In genomic region chr19:46349311-46349993, GRCh38 we compare ENCODE assay signal across 9 cellular contexts. TPM values are rescaled to one million over a fixed set of nuclear protein-coding genes. Genes with fewer than 3 reads are reported as not detected.
DNase-seq lines count a peak whose midpoint lies in the region; ATAC-seq, FAIRE-seq and TF ChIP-seq lines count a peak whose summit lies in the region.
"Had no signal": no experiment of that assay in that cellular context is flagged by ENCODE, and none has a peak within 500 bp of the region (broad histone marks: within the 10 kb centered on the region; RNA-seq: fewer than 3 reads in every experiment).

No MANE protein-coding gene starts in this region.

- peaks cover 58 to 78% (median 64%) of the 10 kb centered on the region in 3 donors for H3K4me1 Mint-ChIP-seq in CD8-positive, alpha-beta memory T cell
- H3K4me1 Mint-ChIP-seq in natural killer cell treated with Interleukin-12 subunit alpha and Interleukin-12 subunit beta and Interleukin-15 and Interleukin-18, amount 100 ng/mL, for 72 hours (ENCODE audit: low read depth in 2 of 2): peaks cover 50 to 55% of the 10 kb centered on the region in 2 donors

- H3K27me3 Mint-ChIP-seq in CD8-positive, alpha-beta memory T cell: peaks cover 0 to 8% of the 10 kb centered on the region in 2 donors
- H3K27me3 Mint-ChIP-seq in natural killer cell treated with Interleukin-12 subunit alpha and Interleukin-12 subunit beta and Interleukin-15 and Interleukin-18, amount 100 ng/mL, for 72 hours: no peaks in the 10 kb centered on the region

- no peaks in the 10 kb centered on the region for H3K9me3 ChIP-seq in CD8-positive, alpha-beta memory T cell (ENCODE audit: low read length)
- H3K9me3 ChIP-seq in adrenal gland (replicated peaks in 1 of 3): no peaks in the 10 kb centered on the region

- H3K27ac Mint-ChIP-seq in CD8-positive, alpha-beta memory T cell: peak overlapping the region; percentile 85 to 98 (median 90)
- H3K27ac Mint-ChIP-seq in natural killer cell treated with Interleukin-12 subunit alpha and Interleukin-12 subunit beta and Interleukin-15 and Interleukin-18, amount 100 ng/mL, for 72 hours: peak overlapping the region; percentile 95 to 98

- 74 to 83% (median 78%) methylated on average over 11 of the region's 11 CpGs for WGBS in adrenal gland, 4 donors

- no peak for DNase-seq in CD8-positive, alpha-beta memory T cell
- DNase-seq in adrenal gland (no peak), H54 (ENCODE audit: insufficient read length, low spot score) (no peak), DMS153 treated with DMSO at 0.1 percent for 48 hours (lab: John Stamatoyannopoulos, UW; ENCODE audit: unreplicated experiment) (no peak)
- DNase-seq in natural killer cell treated with Interleukin-12 subunit alpha and Interleukin-12 subunit beta and Interleukin-15 and Interleukin-18, amount 100 ng/mL, for 72 hours (ENCODE audit: low spot score): no peak

- no peaks in the 10 kb centered on the region for H3K9me3 Mint-ChIP-seq in CD8-positive, alpha-beta memory T cell
- H3K9me3 Mint-ChIP-seq in natural killer cell treated with Interleukin-12 subunit alpha and Interleukin-12 subunit beta and Interleukin-15 and Interleukin-18, amount 100 ng/mL, for 72 hours: no peaks in the 10 kb centered on the region

- peaks cover 10% of the 10 kb centered on the region for H3K36me3 ChIP-seq in CD8-positive, alpha-beta memory T cell (ENCODE audit: insufficient read depth, low read length)
- H3K36me3 ChIP-seq in KMS-11 (ENCODE audit: insufficient read depth): peaks cover 3% of the 10 kb centered on the region; the same call in 1 of the 2 replicates
- H3K36me3 ChIP-seq in adrenal gland (replicated peaks in 1 of 2): peaks cover 0 to 12% of the 10 kb centered on the region in 2 donors

- intact Hi-C loops in adrenal gland (cut with DNase I): no loop called here

- no peak for FAIRE-seq in H54 (lab: Jason Lieb, UNC)

- peaks cover 49% of the 10 kb centered on the region for H3K79me2 ChIP-seq in KMS-11 (ENCODE audit: insufficient read depth, low read depth)

- H2AFZ ChIP-seq in KMS-11 (ENCODE audit: low read depth): no peak overlapping the region

- no peak for ATAC-seq in natural killer cell treated with Interleukin-12 subunit alpha and Interleukin-12 subunit beta and Interleukin-15 and Interleukin-18, amount 100 ng/mL, for 72 hours
- ATAC-seq in HG02938 (IDR thresholded peaks at IDR 0.05; ENCODE audit: unreplicated experiment) (no peak), GM21786 (IDR thresholded peaks at IDR 0.05; ENCODE audit: unreplicated experiment) (no peak)

- CTCF ChIA-PET in CD8-positive, alpha-beta memory T cell (lab: Charles Lee): no interaction called here

- H3K4me3 Mint-ChIP-seq in CD8-positive, alpha-beta memory T cell: peak overlapping the region; percentile 50 to 95 (median 89)
- H3K4me3 Mint-ChIP-seq in natural killer cell treated with Interleukin-12 subunit alpha and Interleukin-12 subunit beta and Interleukin-15 and Interleukin-18, amount 100 ng/mL, for 72 hours: peak overlapping the region; percentile 96

- no peak overlapping the region for H3K27ac ChIP-seq in CD8-positive, alpha-beta memory T cell (ENCODE audit: low read depth, low read length)
- H3K27ac ChIP-seq in KMS-11 (no peak overlapping the region), adrenal gland (peak overlapping the region in 3 of 5 donors; percentile 75 to 82 (median 78))

- H3K27me3 ChIP-seq in CD8-positive, alpha-beta memory T cell (ENCODE audit: insufficient read depth, low read length, poor library complexity, severe bottlenecking): no peaks in the 10 kb centered on the region
- no peaks in the 10 kb centered on the region; the same call in 1 of the 2 replicates for H3K27me3 ChIP-seq in KMS-11 (ENCODE audit: insufficient read depth, low read depth)
- H3K27me3 ChIP-seq in adrenal gland: no peaks in the 10 kb centered on the region

- no peaks in the 10 kb centered on the region; the same call in 1 of the 2 replicates for H4K20me1 ChIP-seq in KMS-11 (ENCODE audit: insufficient read depth)

- peaks cover 0 to 26% (median 0%) of the 10 kb centered on the region in 3 donors for H3K36me3 Mint-ChIP-seq in CD8-positive, alpha-beta memory T cell
- H3K36me3 Mint-ChIP-seq in natural killer cell treated with Interleukin-12 subunit alpha and Interleukin-12 subunit beta and Interleukin-15 and Interleukin-18, amount 100 ng/mL, for 72 hours: no peaks in the 10 kb centered on the region

- H3K9ac ChIP-seq in KMS-11: no peak overlapping the region

- POLR2A ChIA-PET in CD8-positive, alpha-beta memory T cell (lab: Charles Lee): no interaction called here

- peak overlapping the region; percentile 51 for H3K4me3 ChIP-seq in CD8-positive, alpha-beta memory T cell (ENCODE audit: low read length)
- no peak overlapping the region for H3K4me3 ChIP-seq in KMS-11 (IDR thresholded peaks at IDR 0.05; ENCODE audit: insufficient read depth, low read depth, low read length)
- no peak overlapping the region for H3K4me3 ChIP-seq in adrenal gland
- H3K4me3 ChIP-seq: smooth muscle cell had no signal

- TF ChIP-seq POLR2A in adrenal gland (IDR thresholded peaks at IDR 0.05): no peak
- no peak for TF ChIP-seq POLR2A in H54 (IDR thresholded peaks at IDR 0.05; ENCODE audit: low read depth, low read length)

- peak overlapping the region; percentile 85 for H3K4me2 ChIP-seq in KMS-11
- H3K4me2 ChIP-seq: smooth muscle cell had no signal

- H3K4me1 ChIP-seq in CD8-positive, alpha-beta memory T cell (ENCODE audit: insufficient read depth, low read length): peaks cover 52% of the 10 kb centered on the region
- H3K4me1 ChIP-seq in KMS-11 (ENCODE audit: low read depth, poor library complexity, severe bottlenecking): peaks cover 30% of the 10 kb centered on the region
- H3K4me1 ChIP-seq in adrenal gland (replicated peaks in 1 of 2): peaks cover 35 to 54% of the 10 kb centered on the region in 2 donors

- TF ChIP-seq CTCF in KMS-11 (conservative IDR thresholded peaks at IDR 0.05; ENCODE audit: low read depth, low read length) (no peak), adrenal gland (IDR thresholded peaks at IDR 0.05) (no peak)

RNA-seq across cellular contexts. Expression of gene PPP5C, which starts 2.6 kb away (rescaled TPM):
- 100 to 1,000 TPM; 124 TPM for total RNA-seq in CD8-positive, alpha-beta memory T cell
- polyA plus RNA-seq in CD8-positive, alpha-beta memory T cell: 38.7 TPM
- total RNA-seq in adrenal gland: 10 to 100 TPM; 56.3 to 97.6 (median 74.4) TPM
- polyA plus RNA-seq in adrenal gland: 100 to 1,000 TPM in 1 of 3 donors, 10 to 100 TPM in 2; 42.3 to 135 (median 75.4) TPM
- total RNA-seq in natural killer cell treated with Interleukin-12 subunit alpha and Interleukin-12 subunit beta and Interleukin-15 and Interleukin-18, amount 100 ng/mL, for 72 hours: 100 to 1,000 TPM in 1 of 2 donors, 10 to 100 TPM in 1; 87.4 to 153 TPM

RNA-seq across cellular contexts. Expression of gene HIF3A, which starts 52.6 kb away (rescaled TPM):
- not detected for total RNA-seq in CD8-positive, alpha-beta memory T cell
- not detected for polyA plus RNA-seq in CD8-positive, alpha-beta memory T cell
- 10 to 100 TPM in 7 of 8 donors, 1 to 10 TPM in 1; 4.4 to 67.0 (median 24.0) TPM for total RNA-seq in adrenal gland
- 10 to 100 TPM in 2 of 3 donors, 1 to 10 TPM in 1; 2.7 to 69.0 (median 17.2) TPM for polyA plus RNA-seq in adrenal gland
- total RNA-seq in natural killer cell treated with Interleukin-12 subunit alpha and Interleukin-12 subunit beta and Interleukin-15 and Interleukin-18, amount 100 ng/mL, for 72 hours: not detected

Comparison
In these comparisons a context has a peak if more than half of its experiments do, and no peak if none do; other contexts are left out.
1. H3K27ac ChIP-seq: peak in adrenal gland (3 of 5); none in CD8-positive, alpha-beta memory T cell (single experiment) and KMS-11 (single experiment).
2. RNA of gene HIF3A, which starts 52.6 kb away (total RNA-seq): 4.4 to 67.0 TPM in adrenal gland; not detected in CD8-positive, alpha-beta memory T cell and not detected in natural killer cell treated with Interleukin-12 subunit alpha and Interleukin-12 subunit beta and Interleukin-15 and Interleukin-18, amount 100 ng/mL, for 72 hours; every median in the first group is over 4 times any median in the second.